14 cellular contexts compared by ENCODE assay signal in the genomic region with DNA sequence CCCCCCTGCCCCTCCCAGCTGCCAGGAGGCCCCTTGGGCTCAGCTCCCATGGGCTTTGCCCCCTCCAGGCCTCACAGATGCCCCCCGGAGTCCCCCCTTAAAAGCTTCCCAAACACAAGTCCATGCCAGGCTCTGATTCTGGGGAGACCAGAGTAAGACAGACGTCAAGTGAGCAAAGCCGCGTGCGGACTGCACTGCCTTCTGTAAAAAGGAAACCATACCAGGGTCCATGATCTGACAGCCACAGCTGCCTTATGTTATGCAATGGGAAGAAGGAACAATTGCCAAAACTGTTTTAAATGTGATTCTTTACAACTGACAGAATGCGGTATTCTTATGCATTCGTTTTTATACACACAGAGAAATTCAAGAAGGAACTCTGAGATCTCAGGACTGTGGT. TPM values are rescaled to one million over a fixed set of nuclear protein-coding genes. Genes with fewer than 3 reads are reported as not detected.
DNase-seq lines count a peak whose midpoint lies in the region; ATAC-seq and TF ChIP-seq lines count a peak whose summit lies in the region.
"Had no signal": no experiment of that assay in that cellular context is flagged by ENCODE, and none has a peak within 500 bp of the region (broad histone marks: within the 10 kb centered on the region; RNA-seq: fewer than 3 reads in every experiment).

No MANE protein-coding gene starts in this region.

- no peak overlapping the region for H3K27ac ChIP-seq in psoas muscle

- H3K27me3 Mint-ChIP-seq in endothelial cell (ENCODE audit: unreplicated experiment), result peaks cover 6% of the 10 kb centered on the region
- H3K27me3 Mint-ChIP-seq: T-cell had no signal

- intact Hi-C loops in psoas muscle (cut with DNase I), result no loop called here

- no peaks in the 10 kb centered on the region for H3K9me3 ChIP-seq in psoas muscle

- H3K4me1 ChIP-seq in psoas muscle, result peaks cover 16% of the 10 kb centered on the region

- peaks cover 2% of the 10 kb centered on the region for H3K36me3 Mint-ChIP-seq in endothelial cell (ENCODE audit: low read depth, unreplicated experiment)

- H3K9me3 Mint-ChIP-seq in endothelial cell (ENCODE audit: unreplicated experiment), result no peaks in the 10 kb centered on the region
- H3K9me3 Mint-ChIP-seq: activated T-helper 1 cell treated with anti-CD3 and anti-CD28 coated beads, Interleukin-12 subunit alpha, Interleukin-12 subunit beta, Interleukin-2, Interleukin-4 antibody, amounts not matched to agents 30 ng/mL and 10 ng/mL and 1 ng/mL, durations not matched to agents 14 hours and 24 hours and 36 hours; T-cell had no signal

- no peak overlapping the region for H3K27ac Mint-ChIP-seq in endothelial cell (ENCODE audit: unreplicated experiment)

- H3K4me3 ChIP-seq in psoas muscle, result no peak overlapping the region

- H3K27me3 ChIP-seq in psoas muscle (ENCODE audit: insufficient read depth in 3 of 3, low read length in 2 of 3), result no peaks in the 10 kb centered on the region

- peak in 3 of 4 donors; percentile 13 to 33 (median 21) for ATAC-seq in psoas muscle
- ATAC-seq in HG02588 (IDR thresholded peaks at IDR 0.05; ENCODE audit: unreplicated experiment), result no peak
- no peak for ATAC-seq in HG02970 (IDR thresholded peaks at IDR 0.05; ENCODE audit: low FRiP score, unreplicated experiment)

- DNase-seq in GF-D8 (lab: John Stamatoyannopoulos, UW) (peak; percentile 79), NOMO-1 (lab: John Stamatoyannopoulos, UW; ENCODE audit: unreplicated experiment in 2 of 2) (peak; percentile 44 to 61), endothelial cell (ENCODE audit: low spot score) (no peak), psoas muscle (no peak), NCI-H2029 (lab: John Stamatoyannopoulos, UW) (no peak)
- DNase-seq: dermis blood vessel endothelial cell, islet precursor cell had no signal

- peak overlapping the region; percentile 31 for H3K4me3 Mint-ChIP-seq in endothelial cell (ENCODE audit: unreplicated experiment)

- peaks cover 0 to 37% of the 10 kb centered on the region in 2 donors for H3K36me3 ChIP-seq in psoas muscle (ENCODE audit: insufficient read depth in 1 of 2, low read depth in 1 of 2)

- H3K4me1 Mint-ChIP-seq in endothelial cell (ENCODE audit: unreplicated experiment), result no peaks in the 10 kb centered on the region

- 46 to 64% (median 46%) methylated on average over 7 of the region's 7 CpGs for WGBS in psoas muscle, 3 donors

- no peak for TF ChIP-seq CTCF in endothelial cell (IDR thresholded peaks at IDR 0.05; ENCODE audit: unreplicated experiment)
- no peak for TF ChIP-seq CTCF in psoas muscle (IDR thresholded peaks at IDR 0.05)

RNA-seq across cellular contexts. Expression of a gene that starts 17.9 kb away (rescaled TPM):
- 22.0 TPM for total RNA-seq in endothelial cell (ENCODE audit: unreplicated experiment)
- total RNA-seq in psoas muscle, result 10 to 100 TPM; 17.4 to 27.4 (median 23.7) TPM
- polyA plus RNA-seq in psoas muscle, result 10 to 100 TPM; 19.5 to 29.8 (median 20.9) TPM

RNA-seq across cellular contexts. Expression of a gene that starts 18.2 kb away (rescaled TPM):
- total RNA-seq in endothelial cell (ENCODE audit: unreplicated experiment), result 15.7 TPM
- total RNA-seq in psoas muscle, result 10 to 100 TPM; 21.2 to 29.3 (median 27.1) TPM
- 10 to 100 TPM; 15.5 to 30.4 (median 24.5) TPM for polyA plus RNA-seq in psoas muscle

RNA-seq across cellular contexts. Expression of a gene that starts 28.6 kb away (rescaled TPM):
- total RNA-seq in endothelial cell (ENCODE audit: unreplicated experiment), result not detected
- total RNA-seq in psoas muscle, result 1 to 10 TPM in 2 of 4 donors, under 1 TPM in 1, not detected in 1; 0.15 to 3.8 (median 1.3) TPM
- polyA plus RNA-seq in psoas muscle, result under 1 TPM in 1 of 3 donors, not detected in 2; 0.10 TPM
- total RNA-seq: activated T-helper 1 cell treated with anti-CD3 and anti-CD28 coated beads, Interleukin-12 subunit alpha, Interleukin-12 subunit beta, Interleukin-2, Interleukin-4 antibody, amounts not matched to agents 30 ng/mL and 10 ng/mL and 1 ng/mL, durations not matched to agents 14 hours and 24 hours and 36 hours; aorta; dermis blood vessel endothelial cell; H7; HT1080; T-cell had no signal
- polyA plus RNA-seq: aorta had no signal

RNA-seq across cellular contexts. Expression of a gene that starts 41.2 kb away (rescaled TPM):
- 0.26 TPM for total RNA-seq in endothelial cell (ENCODE audit: unreplicated experiment)
- under 1 TPM in 2 of 4 donors, not detected in 2; 0.17 to 0.24 TPM for total RNA-seq in psoas muscle
- polyA plus RNA-seq in psoas muscle, result under 1 TPM; 0.07 to 0.35 (median 0.13) TPM
- total RNA-seq: aorta, dermis blood vessel endothelial cell, T-cell had no signal
- polyA plus RNA-seq: aorta had no signal

RNA-seq across cellular contexts. Expression of a gene that starts 50.3 kb away (rescaled TPM):
- total RNA-seq in endothelial cell (ENCODE audit: unreplicated experiment), result 75.7 TPM
- 10 to 100 TPM; 14.5 to 21.4 (median 17.4) TPM for total RNA-seq in psoas muscle
- polyA plus RNA-seq in psoas muscle, result 10 to 100 TPM; 14.4 to 31.6 (median 24.8) TPM

Comparison
In these comparisons a context has a peak if more than half of its experiments do, and no peak if none do; other contexts are left out.
1. DNase-seq: peak in GF-D8 (single experiment) and NOMO-1 (2 of 2); none in endothelial cell (single experiment), psoas muscle (0 of 2) and NCI-H2029 (single experiment).
2. ATAC-seq: peak in psoas muscle (3 of 4); none in HG02588 (single experiment) and HG02970 (single experiment).